Comparison of ENCODE assay signal across 10 cellular contexts in the genomic region with DNA sequence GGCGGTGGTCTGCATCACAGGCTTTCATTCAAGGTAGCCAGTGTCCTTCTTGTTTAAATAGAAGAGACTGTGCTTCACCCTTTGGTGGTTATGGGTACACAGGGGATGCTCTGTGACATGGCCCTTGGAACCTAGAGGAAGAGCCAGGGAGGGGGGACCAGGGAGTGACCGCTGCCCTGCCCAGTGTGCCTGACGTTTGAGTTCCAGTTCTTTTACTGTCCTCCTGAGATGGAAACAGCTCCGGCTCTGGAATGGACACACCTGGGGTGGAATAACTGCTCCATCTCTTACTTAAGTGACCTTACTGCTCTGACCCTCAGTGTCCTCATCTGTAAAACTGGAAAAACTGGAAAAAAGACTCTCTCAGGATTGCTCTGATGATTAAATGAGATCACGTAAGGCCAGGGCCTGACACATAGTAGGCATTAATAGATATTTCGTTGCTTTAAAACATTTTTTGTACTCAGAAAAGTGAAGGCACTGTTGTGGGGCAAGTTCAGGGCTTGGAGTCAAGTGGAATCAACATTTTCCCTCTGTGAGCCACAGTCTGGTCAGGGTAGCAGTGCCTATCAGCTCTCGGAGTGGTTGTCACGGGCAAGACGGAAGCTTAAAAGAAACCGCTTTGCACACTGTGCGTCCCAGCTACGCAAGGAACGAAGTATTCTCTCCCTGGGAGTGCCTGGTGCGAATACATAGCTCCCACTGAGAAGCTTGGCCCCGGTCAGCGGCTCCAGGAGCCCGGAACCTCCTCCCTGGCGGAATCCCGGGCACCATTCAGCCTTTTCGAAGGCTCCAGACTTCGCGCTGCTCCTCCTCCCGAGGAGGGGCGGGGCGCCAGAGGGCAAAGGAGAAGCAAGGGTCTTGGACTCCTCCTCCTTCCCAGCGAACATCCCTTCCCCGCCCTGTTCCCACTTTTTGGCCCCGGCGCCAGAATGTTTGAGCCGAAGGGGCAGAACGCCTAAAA. TPM values are rescaled to one million over a fixed set of nuclear protein-coding genes. Genes with fewer than 3 reads are reported as not detected.
DNase-seq lines count a peak whose midpoint lies in the region; ATAC-seq and TF ChIP-seq lines count a peak whose summit lies in the region.
"Had no signal": no experiment of that assay in that cellular context is flagged by ENCODE, and none has a peak within 500 bp of the region (broad histone marks: within the 10 kb centered on the region; RNA-seq: fewer than 3 reads in every experiment).

No MANE protein-coding gene starts in this region.

- peak overlapping the region; percentile 47 for H2AFZ ChIP-seq in PC-3 (ENCODE audit: low read length)

- CTCF ChIA-PET in activated naive CD4-positive, alpha-beta T cell treated with anti-CD3 and anti-CD28 coated beads, Interleukin-2, amount 10 ng/mL, durations not matched to agents 7 days and 5 days (lab: Charles Lee): no interaction called here
- CTCF ChIA-PET in PC-3 (lab: Charles Lee): no interaction called here

- H3K4me2 ChIP-seq in PC-3 (ENCODE audit: low read length): peak overlapping the region; percentile 32

- H3K9ac ChIP-seq in PC-3 (ENCODE audit: low read length) (no peak overlapping the region), iPS-15b (ENCODE audit: low read depth, low read length) (no peak overlapping the region)

- H3K36me3 Mint-ChIP-seq in activated naive CD4-positive, alpha-beta T cell treated with anti-CD3 and anti-CD28 coated beads, Interleukin-2, amount 50 U/mL, for 24 hours: no peaks in the 10 kb centered on the region
- H3K36me3 Mint-ChIP-seq in activated naive CD4-positive, alpha-beta T cell treated with anti-CD3 and anti-CD28 coated beads, Interleukin-2, amount 10 ng/mL, durations not matched to agents 7 days and 5 days: no peaks in the 10 kb centered on the region

- H3K27ac Mint-ChIP-seq in activated naive CD4-positive, alpha-beta T cell treated with anti-CD3 and anti-CD28 coated beads, Interleukin-2, amount 50 U/mL, for 24 hours: no peak overlapping the region
- H3K27ac Mint-ChIP-seq in activated naive CD4-positive, alpha-beta T cell treated with anti-CD3 and anti-CD28 coated beads, Interleukin-2, amount 10 ng/mL, durations not matched to agents 7 days and 5 days: no peak overlapping the region

- H3K4me1 Mint-ChIP-seq in activated naive CD4-positive, alpha-beta T cell treated with anti-CD3 and anti-CD28 coated beads, Interleukin-2, amount 50 U/mL, for 24 hours: peaks cover 23% of the 10 kb centered on the region
- H3K4me1 Mint-ChIP-seq in activated naive CD4-positive, alpha-beta T cell treated with anti-CD3 and anti-CD28 coated beads, Interleukin-2, amount 10 ng/mL, durations not matched to agents 7 days and 5 days: peaks cover 12% of the 10 kb centered on the region

- H3K79me2 ChIP-seq in PC-3 (ENCODE audit: low read length): no peaks in the 10 kb centered on the region

- H3F3A ChIP-seq in PC-3 (ENCODE audit: low read length, unreplicated experiment): no peaks in the 10 kb centered on the region

- ATAC-seq in PC-3 (peak; percentile 54), GM19351 (IDR thresholded peaks at IDR 0.05; ENCODE audit: unreplicated experiment) (no peak), HG03457 (IDR thresholded peaks at IDR 0.05; ENCODE audit: unreplicated experiment) (no peak)

- DNase-seq in activated naive CD4-positive, alpha-beta T cell treated with anti-CD3 and anti-CD28 coated beads, Interleukin-2, amount 10 ng/mL, durations not matched to agents 7 days and 5 days: no peak
- peak; percentile 15 for DNase-seq in PC-3
- DNase-seq in spleen: no peak
- DNase-seq in OCI-M1 (lab: John Stamatoyannopoulos, UW): no peak
- DNase-seq: NCI-H1930 had no signal

- POLR2A ChIA-PET in PC-3 (lab: Charles Lee; ENCODE audit: unreplicated experiment): interaction anchor here (0.6 kb wide), 1 partner anchor 179 kb away, joined by 3 read pairs; no protein-coding TSS in a partner anchor

- H3K27me3 Mint-ChIP-seq in activated naive CD4-positive, alpha-beta T cell treated with anti-CD3 and anti-CD28 coated beads, Interleukin-2, amount 50 U/mL, for 24 hours: peaks cover 58% of the 10 kb centered on the region
- peaks cover 87% of the 10 kb centered on the region for H3K27me3 Mint-ChIP-seq in activated naive CD4-positive, alpha-beta T cell treated with anti-CD3 and anti-CD28 coated beads, Interleukin-2, amount 10 ng/mL, durations not matched to agents 7 days and 5 days

- intact Hi-C loops in PC-3 (cut with micrococcal nuclease) (no loop called here), spleen (cut with DNase I; ENCODE audit: low total_unique reads) (no loop called here)

- no peak overlapping the region for H3K27ac ChIP-seq in PC-3 (ENCODE audit: low read length)
- no peak overlapping the region for H3K27ac ChIP-seq in spleen

- 4 to 8% (median 7%) methylated on average over 24 to 31 of the region's 31 CpGs for WGBS in spleen, 5 donors

- no peaks in the 10 kb centered on the region for H3K9me2 ChIP-seq in PC-3 (replicated peaks; ENCODE audit: low read length)

- peak overlapping the region; percentile 69 for H3K4me3 Mint-ChIP-seq in activated naive CD4-positive, alpha-beta T cell treated with anti-CD3 and anti-CD28 coated beads, Interleukin-2, amount 50 U/mL, for 24 hours
- H3K4me3 Mint-ChIP-seq in activated naive CD4-positive, alpha-beta T cell treated with anti-CD3 and anti-CD28 coated beads, Interleukin-2, amount 10 ng/mL, durations not matched to agents 7 days and 5 days: no peak overlapping the region

- H3K9me3 ChIP-seq in PC-3 (ENCODE audit: low read length) (no peaks in the 10 kb centered on the region), iPS-15b (ENCODE audit: control insufficient read depth, insufficient read depth, low read length) (no peaks in the 10 kb centered on the region), spleen (peaks cover 0 to 3% (median 0%) of the 10 kb centered on the region in 8 donors)

- H3K4me1 ChIP-seq in PC-3 (ENCODE audit: insufficient read depth, low read length) (peaks cover 5% of the 10 kb centered on the region; the same call in 1 of the 2 replicates), iPS-15b (ENCODE audit: control insufficient read depth, insufficient read depth, low read length) (peaks cover 4% of the 10 kb centered on the region), spleen (peaks cover 9 to 39% (median 19%) of the 10 kb centered on the region in 6 donors)

- H3K4me3 ChIP-seq in PC-3 (ENCODE audit: low read length) (peak overlapping the region; percentile 15; the same call in 1 of the 2 replicates), iPS-15b (ENCODE audit: low read depth, low read length) (peak overlapping the region; percentile 51), spleen (peak overlapping the region in 6 of 8 donors; percentile 1 to 60 (median 22))
- H3K4me3 ChIP-seq: lung had no signal

- H3K27me3 ChIP-seq in PC-3 (ENCODE audit: low read length) (peaks cover 39% of the 10 kb centered on the region), iPS-15b (ENCODE audit: control insufficient read depth, insufficient read depth, low read length) (peaks cover 100% of the 10 kb centered on the region), spleen (replicated peaks in 1 of 7) (peaks cover 3 to 100% (median 90%) of the 10 kb centered on the region in 7 donors)

- no peak for TF ChIP-seq POLR2A in spleen (IDR thresholded peaks at IDR 0.05)

- BruUV-seq in PC-3 (replicated peaks; lab: Mats Ljungman, UMichigan): no TSS peak

- no peaks in the 10 kb centered on the region for H3K9me3 Mint-ChIP-seq in activated naive CD4-positive, alpha-beta T cell treated with anti-CD3 and anti-CD28 coated beads, Interleukin-2, amount 50 U/mL, for 24 hours
- no peaks in the 10 kb centered on the region for H3K9me3 Mint-ChIP-seq in activated naive CD4-positive, alpha-beta T cell treated with anti-CD3 and anti-CD28 coated beads, Interleukin-2, amount 10 ng/mL, durations not matched to agents 7 days and 5 days

- H4K20me1 ChIP-seq in PC-3 (ENCODE audit: low read length): no peaks in the 10 kb centered on the region

- H3K36me3 ChIP-seq in PC-3 (ENCODE audit: low read depth, low read length) (no peaks in the 10 kb centered on the region), iPS-15b (ENCODE audit: control insufficient read depth, insufficient read depth, low read length) (no peaks in the 10 kb centered on the region), spleen (no peaks in the 10 kb centered on the region)

- no peak for TF ChIP-seq CTCF in PC-3 (conservative IDR thresholded peaks at IDR 0.05; ENCODE audit: low read depth, low read length)
- no peak for TF ChIP-seq CTCF in spleen (IDR thresholded peaks at IDR 0.05 in 8 of 11, conservative IDR thresholded peaks at IDR 0.05 in 3 of 11)

RNA-seq across cellular contexts. Expression of a gene that starts 5.8 kb away (rescaled TPM):
- not detected in 2 replicates for total RNA-seq in PC-3 (2014; rRNA removed)
- total RNA-seq in spleen: under 1 TPM in 2 of 7 donors, not detected in 5; 0.10 to 0.16 TPM
- under 1 TPM in 2 of 3 donors, not detected in 1; 0.03 TPM for polyA plus RNA-seq in spleen
